ENCODE assay signal across 15 cellular contexts in genomic region chr2:158337018-158337417, GRCh38.
A peak's percentile ranks its signal among the peaks of the same experiment; 100 is the strongest.
DNase-seq lines count a peak whose midpoint lies in the region; ATAC-seq, FAIRE-seq and TF ChIP-seq lines count a peak whose summit lies in the region.
"Had no signal": no experiment of that assay in that cellular context is flagged by ENCODE, and none has a peak within 500 bp of the region (broad histone marks: within the 10 kb centered on the region; RNA-seq: fewer than 3 reads in every experiment).

No MANE protein-coding gene starts in this region.

- H3K36me3 ChIP-seq in right atrium auricular region (no peaks in the 10 kb centered on the region), K562 (ENCODE audit: control insufficient read depth, insufficient read depth, low read length) (no peaks in the 10 kb centered on the region), testis (ENCODE audit: low read depth, missing control alignments) (no peaks in the 10 kb centered on the region)
- H3K36me3 ChIP-seq: BLaER1 treated with 17β-estradiol and CSF1 and Interleukin-3, amounts not matched to agents 10 nM and 100 nM had no signal

- BruUV-seq in K562 (replicated peaks; lab: Mats Ljungman, UMichigan) = no TSS peak

- FAIRE-seq in K562 (lab: Jason Lieb, UNC) = no peak
- FAIRE-seq: H54 had no signal

- H3K4me3 Mint-ChIP-seq in activated T-cell treated with anti-CD3 and anti-CD28 coated beads, Interleukin-2, amount 50 U/mL, for 4 hours = no peak overlapping the region
- H3K4me3 Mint-ChIP-seq: B cell; CD8-positive, alpha-beta T cell; GM23338 had no signal

- no peak for TF ChIP-seq CTCF in right atrium auricular region (IDR thresholded peaks at IDR 0.05)
- TF ChIP-seq CTCF in K562 (IDR thresholded peaks at IDR 0.05 in 2 of 3, conservative IDR thresholded peaks at IDR 0.05 in 1 of 3; ENCODE audit: insufficient read depth in 2 of 3, low read depth in 1 of 3, low read length in 3 of 3) = no peak
- TF ChIP-seq CTCF in omental fat pad (IDR thresholded peaks at IDR 0.05) = no peak
- TF ChIP-seq CTCF in testis (IDR thresholded peaks at IDR 0.05) = no peak

- no peaks in the 10 kb centered on the region for H3K79me2 ChIP-seq in K562 (ENCODE audit: control insufficient read depth, insufficient read depth, low read length)

- H3K4me1 Mint-ChIP-seq in activated T-cell treated with anti-CD3 and anti-CD28 coated beads, Interleukin-2, amount 50 U/mL, for 4 hours (ENCODE audit: low read depth) = no peaks in the 10 kb centered on the region
- H3K4me1 Mint-ChIP-seq: B cell, GM23338 had no signal

- DNase-seq in Right ventricle myocardium superior (no peak), right atrium auricular region (ENCODE audit: low spot score) (no peak), K562 (ENCODE audit: extremely low read depth in 1 of 4, low spot score in 3 of 4) (peak in 1 of 4 experiments; percentile 8), omental fat pad (ENCODE audit: low spot score) (no peak), testis (no peak)
- no peak for DNase-seq in activated T-cell treated with anti-CD3 and anti-CD28 coated beads, Interleukin-2, amount 50 U/mL, for 4 hours
- DNase-seq: Calu3; CD8-positive, alpha-beta T cell; DMS79 treated with DMSO at 0.1 percent for 48 hours; GF-D8; HCEC 1CT had no signal

- H3K9me1 ChIP-seq in K562 (ENCODE audit: control insufficient read depth, insufficient read depth, low read length) = no peaks in the 10 kb centered on the region

- no peaks in the 10 kb centered on the region for H3K9me3 ChIP-seq in right atrium auricular region
- no peaks in the 10 kb centered on the region for H3K9me3 ChIP-seq in K562 (replicated peaks; ENCODE audit: control insufficient read depth, insufficient read depth, low read depth, low read length)
- no peaks in the 10 kb centered on the region for H3K9me3 ChIP-seq in testis

- H3K27ac ChIP-seq in right atrium auricular region = no peak overlapping the region
- no peak overlapping the region for H3K27ac ChIP-seq in K562 (ENCODE audit: extremely low read depth, low read depth, low read length)
- no peak overlapping the region for H3K27ac ChIP-seq in testis
- H3K27ac ChIP-seq: BLaER1 treated with 17β-estradiol and CSF1 and Interleukin-3, amounts not matched to agents 10 nM and 100 nM had no signal

- CTCF ChIA-PET in K562 (lab: Yijun Ruan, JAX; ENCODE audit: low intra/inter-chr PET ratio) = no interaction called here

- peaks cover 4% of the 10 kb centered on the region for H3K27me3 Mint-ChIP-seq in activated T-cell treated with anti-CD3 and anti-CD28 coated beads, Interleukin-2, amount 50 U/mL, for 4 hours (ENCODE audit: low read depth)

- H3K4me3 ChIP-seq in right atrium auricular region (no peak overlapping the region), K562 (no peak overlapping the region), testis (no peak overlapping the region)
- H3K4me3 ChIP-seq: BLaER1 treated with 17β-estradiol and CSF1 and Interleukin-3, amounts not matched to agents 10 nM and 100 nM; GM23338 had no signal

- H3K27me3 ChIP-seq in right atrium auricular region (no peaks in the 10 kb centered on the region), K562 (ENCODE audit: control insufficient read depth in 2 of 2, insufficient read depth in 2 of 2, low read length in 2 of 2) (no peaks in the 10 kb centered on the region), testis (no peaks in the 10 kb centered on the region)
- H3K27me3 ChIP-seq: BLaER1 treated with 17β-estradiol and CSF1 and Interleukin-3, amounts not matched to agents 10 nM and 100 nM had no signal

- no peak for TF ChIP-seq RAD21 in K562 (CRISPR knock-in tag; conservative IDR thresholded peaks at IDR 0.05 in 1 of 2, IDR thresholded peaks at IDR 0.05 in 1 of 2)

- TF ChIP-seq EP300 in K562 (IDR thresholded peaks at IDR 0.05; ENCODE audit: low read length) = no peak

- H4K20me1 ChIP-seq in K562 (replicated peaks; ENCODE audit: control insufficient read depth, insufficient read depth, low read length) = no peaks in the 10 kb centered on the region
- H4K20me1 ChIP-seq: BLaER1 treated with 17β-estradiol and CSF1 and Interleukin-3, amounts not matched to agents 10 nM and 100 nM had no signal

- H3K36me3 Mint-ChIP-seq in activated T-cell treated with anti-CD3 and anti-CD28 coated beads, Interleukin-2, amount 50 U/mL, for 4 hours (ENCODE audit: insufficient read depth) = no peaks in the 10 kb centered on the region
- H3K36me3 Mint-ChIP-seq: CD8-positive, alpha-beta T cell had no signal

- intact Hi-C loops in Right ventricle myocardium superior (cut with DNase I) = no loop called here
- intact Hi-C loops in K562 (cut with micrococcal nuclease) = no loop called here
- intact Hi-C loops in testis (cut with DNase I; ENCODE audit: low total_unique reads) = no loop called here

- ATAC-seq in Right ventricle myocardium superior (ENCODE audit: poor library complexity) = peak; percentile 29
- peak; percentile 47; the same call in 2 of the 3 replicates for ATAC-seq in K562
- peak; percentile 70 for ATAC-seq in omental fat pad (ENCODE audit: low FRiP score)
- no peak for ATAC-seq in activated T-cell treated with anti-CD3 and anti-CD28 coated beads, Interleukin-2, amount 50 U/mL, for 4 hours
- ATAC-seq: CD8-positive, alpha-beta T cell; GM23338 had no signal

- no peak overlapping the region for H2AFZ ChIP-seq in K562 (ENCODE audit: low read depth, low read length)
- H2AFZ ChIP-seq: GM23338 had no signal

- no peaks in the 10 kb centered on the region for H3K9me3 Mint-ChIP-seq in activated T-cell treated with anti-CD3 and anti-CD28 coated beads, Interleukin-2, amount 50 U/mL, for 4 hours

- no peak for TF ChIP-seq POLR2A in K562 (conservative IDR thresholded peaks at IDR 0.05)
- TF ChIP-seq POLR2A in testis (IDR thresholded peaks at IDR 0.05) = no peak

- no peaks in the 10 kb centered on the region for H3K4me1 ChIP-seq in right atrium auricular region
- no peaks in the 10 kb centered on the region for H3K4me1 ChIP-seq in K562 (replicated peaks in 1 of 2; ENCODE audit: control insufficient read depth in 2 of 2, insufficient read depth in 2 of 2, low read length in 2 of 2)
- H3K4me1 ChIP-seq in testis = no peaks in the 10 kb centered on the region
- H3K4me1 ChIP-seq: BLaER1 treated with 17β-estradiol and CSF1 and Interleukin-3, amounts not matched to agents 10 nM and 100 nM had no signal

- POLR2A ChIA-PET in K562 (lab: Yijun Ruan, JAX) = interaction anchor here (0.6 kb wide), 1 partner anchor 405 kb away, joined by 3 read pairs; no protein-coding TSS in a partner anchor

- no peak overlapping the region for H3K9ac ChIP-seq in K562 (ENCODE audit: insufficient read depth in 1 of 2, low read depth in 2 of 2, low read length in 2 of 2)
- H3K9ac ChIP-seq: BLaER1 treated with 17β-estradiol and CSF1 and Interleukin-3, amounts not matched to agents 10 nM and 100 nM had no signal

- no peak overlapping the region for H3K4me2 ChIP-seq in K562 (ENCODE audit: insufficient read depth, low read length)
- H3K4me2 ChIP-seq: BLaER1 treated with 17β-estradiol and CSF1 and Interleukin-3, amounts not matched to agents 10 nM and 100 nM; GM23338 had no signal

- in situ Hi-C loops in K562 (cut with MboI) = no loop called here

TF ChIP-seq in K562, 482 proteins besides CTCF, POLR2A, EP300 and RAD21 (continues in another document):
- TF ChIP-seq MIER1 (IDR thresholded peaks at IDR 0.05; ENCODE audit: low read depth) = no peak
- TF ChIP-seq IRF1 (CRISPR knock-in tag; IDR thresholded peaks at IDR 0.05; ENCODE audit: borderline replicate concordance) = no peak
- no peak for TF ChIP-seq ZNF184 (CRISPR knock-in tag; IDR thresholded peaks at IDR 0.05)
- TF ChIP-seq ZNF57 (CRISPR knock-in tag; IDR thresholded peaks at IDR 0.05) = no peak
- TF ChIP-seq SMARCA5 (IDR thresholded peaks at IDR 0.05) = no peak
- no peak for TF ChIP-seq DMBX1 (CRISPR knock-in tag; IDR thresholded peaks at IDR 0.05; ENCODE audit: borderline replicate concordance)
- TF ChIP-seq TEAD4 (IDR thresholded peaks at IDR 0.05; ENCODE audit: low read length) = peak; percentile 61; the same call in 1 of the 2 replicates
- TF ChIP-seq TEAD4 (CRISPR knock-in tag; IDR thresholded peaks at IDR 0.05; ENCODE audit: borderline replicate concordance) = no peak
- TF ChIP-seq ZMIZ1 (IDR thresholded peaks at IDR 0.05; ENCODE audit: low read depth in 2 of 2, low read length in 2 of 2) = no peak
- TF ChIP-seq TRIM28 (IDR thresholded peaks at IDR 0.05) = no peak
- TF ChIP-seq RCOR1 (IDR thresholded peaks at IDR 0.05; ENCODE audit: borderline replicate concordance in 1 of 2, low read depth in 2 of 2, low read length in 2 of 2) = peak; percentile 20 to 97; a peak in 2 of 4 replicates

Comparison
In these comparisons a context has a peak if more than half of its experiments do, and no peak if none do; other contexts are left out.
1. ATAC-seq: peak in Right ventricle myocardium superior (single experiment), K562 (single experiment) and omental fat pad (single experiment); none in activated T-cell treated with anti-CD3 and anti-CD28 coated beads, Interleukin-2, amount 50 U/mL, for 4 hours (0 of 2).